9 cellular contexts compared by ENCODE assay signal in the genomic region with DNA sequence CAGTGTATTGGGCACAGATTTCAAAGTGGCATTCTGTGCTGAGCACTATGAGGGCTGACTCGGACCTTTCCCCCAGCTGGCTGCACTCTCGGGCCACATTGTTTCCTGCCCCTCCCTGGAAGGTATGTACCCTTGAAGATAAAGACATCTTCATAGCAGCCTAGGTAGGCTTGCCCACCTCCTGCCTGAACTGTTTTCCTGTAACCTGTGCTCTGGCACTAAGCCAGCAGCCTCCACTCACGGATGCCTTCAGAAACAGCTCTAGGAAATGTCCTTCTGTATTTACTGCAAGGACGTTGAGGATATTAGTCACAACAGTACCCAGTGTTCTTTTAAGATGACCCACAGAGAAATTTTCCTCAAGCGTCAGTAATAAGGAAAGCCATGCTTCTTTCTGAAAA. TPM values are rescaled to one million over a fixed set of nuclear protein-coding genes. Genes with fewer than 3 reads are reported as not detected.
A peak's percentile ranks its signal among the peaks of the same experiment; 100 is the strongest.
DNase-seq lines count a peak whose midpoint lies in the region; FAIRE-seq and TF ChIP-seq lines count a peak whose summit lies in the region.
"Had no signal": no experiment of that assay in that cellular context is flagged by ENCODE, and none has a peak within 500 bp of the region (broad histone marks: within the 10 kb centered on the region; RNA-seq: fewer than 3 reads in every experiment).

No MANE protein-coding gene starts in this region.

- peaks cover 1 to 2% of the 10 kb centered on the region in 2 donors for H3K36me3 ChIP-seq in small intestine (ENCODE audit: control insufficient read depth in 2 of 2, insufficient read depth in 2 of 2, low read length in 2 of 2)

- DNase-seq in NCI-H345 (lab: John Stamatoyannopoulos, UW), result peak; percentile 6
- DNase-seq in NCI-H345 treated with DMSO at 0.1 percent for 48 hours (lab: John Stamatoyannopoulos, UW; ENCODE audit: unreplicated experiment), result no peak
- peak; percentile 40 for DNase-seq in glomerular visceral epithelial cell (ENCODE audit: extremely low spot score)
- peak; percentile 64 for DNase-seq in small intestine
- no peak for DNase-seq in HK-2 (ENCODE audit: unreplicated experiment)
- no peak for DNase-seq in cortex of kidney (lab: John Stamatoyannopoulos, UW)
- DNase-seq in GM19238 (ENCODE audit: insufficient read length, low spot score), result no peak
- DNase-seq: activated gamma-delta T cell had no signal

- FAIRE-seq in small intestine (lab: Jason Lieb, UNC), result no peak

- H3K4me1 ChIP-seq in small intestine (ENCODE audit: control insufficient read depth in 2 of 2, insufficient read depth in 1 of 2, low read depth in 1 of 2, low read length in 1 of 2), result peaks cover 2 to 4% of the 10 kb centered on the region in 2 donors

- 21 to 47% (median 24%) methylated on average over 5 of the region's 5 CpGs for WGBS in small intestine, 3 donors

- no peaks in the 10 kb centered on the region for H3K9me3 ChIP-seq in small intestine (ENCODE audit: control insufficient read depth, low read depth)

- no peak for TF ChIP-seq CTCF in VCaP (conservative IDR thresholded peaks at IDR 0.05)

- no peaks in the 10 kb centered on the region for H3K27me3 ChIP-seq in small intestine (ENCODE audit: control insufficient read depth in 2 of 2, insufficient read depth in 2 of 2, low read length in 2 of 2)

- H3K4me3 ChIP-seq in small intestine (ENCODE audit: low read depth in 1 of 2, low read length in 2 of 2), result no peak overlapping the region

- H3K27ac ChIP-seq in VCaP, result peak overlapping the region; percentile 87
- peak overlapping the region in 1 of 2 donors; percentile 47 for H3K27ac ChIP-seq in small intestine (ENCODE audit: low read depth in 1 of 2, low read length in 1 of 2)

RNA-seq across cellular contexts. Expression of a gene that starts 43.7 kb away (rescaled TPM):
- polyA plus RNA-seq in small intestine, result 1 to 10 TPM; 5.7 to 7.2 (median 6.5) TPM

RNA-seq across cellular contexts. Expression of a gene that starts 43.9 kb away (rescaled TPM):
- 10 to 100 TPM in 2 of 3 donors, 1 to 10 TPM in 1; 9.2 to 14.5 (median 12.7) TPM for polyA plus RNA-seq in small intestine

Comparison
In these comparisons a context has a peak if more than half of its experiments do, and no peak if none do; other contexts are left out.
1. DNase-seq: peak in NCI-H345 (single experiment), glomerular visceral epithelial cell (single experiment) and small intestine (single experiment); none in NCI-H345 treated with DMSO at 0.1 percent for 48 hours (single experiment), HK-2 (single experiment), cortex of kidney (single experiment) and GM19238 (single experiment).